27 cellular contexts compared by ENCODE assay signal in genomic region chr19:10922638-10923014, GRCh38. TPM values are rescaled to one million over a fixed set of nuclear protein-coding genes. Genes with fewer than 3 reads are reported as not detected.
DNase-seq lines count a peak whose midpoint lies in the region; ATAC-seq and TF ChIP-seq lines count a peak whose summit lies in the region.
"Had no signal": no experiment of that assay in that cellular context is flagged by ENCODE, and none has a peak within 500 bp of the region (broad histone marks: within the 10 kb centered on the region; RNA-seq: fewer than 3 reads in every experiment).

No MANE protein-coding gene starts in this region.

- peaks cover 20% of the 10 kb centered on the region for H3K36me3 ChIP-seq in H7 (replicated peaks; ENCODE audit: control insufficient read depth, insufficient read depth, low read length)
- peaks cover 0 to 47% of the 10 kb centered on the region in 2 donors for H3K36me3 ChIP-seq in gastrocnemius medialis
- H3K36me3 ChIP-seq: ovary had no signal

- no peak for TF ChIP-seq CTCF in gastrocnemius medialis (IDR thresholded peaks at IDR 0.05 in 4 of 5, conservative IDR thresholded peaks at IDR 0.05 in 1 of 5)
- TF ChIP-seq CTCF in GM10266 (IDR thresholded peaks at IDR 0.05; ENCODE audit: control insufficient read depth, insufficient read depth, low read depth, missing control alignments): no peak

- no peaks in the 10 kb centered on the region for H3K27me3 Mint-ChIP-seq in activated naive CD4-positive, alpha-beta T cell treated with anti-CD3 and anti-CD28 coated beads, Interleukin-2, amount 50 U/mL, for 24 hours
- no peaks in the 10 kb centered on the region for H3K27me3 Mint-ChIP-seq in effector memory CD8-positive, alpha-beta T cell
- H3K27me3 Mint-ChIP-seq: CD4-positive, CD25-positive, alpha-beta regulatory T cell had no signal

- intact Hi-C loops in gastrocnemius medialis (cut with DNase I; ENCODE audit: low total_unique reads): no loop called here

- in situ Hi-C loops in gastrocnemius medialis (cut with MboI; ENCODE audit: low sequenced_read_pairs in 4 of 4): loop anchor here in 1 of 4 donors (10.0 kb wide), 1 partner anchor 48 kb away; the partner anchor contains the start of gene CARM1

- H3K4me3 Mint-ChIP-seq in activated naive CD4-positive, alpha-beta T cell treated with anti-CD3 and anti-CD28 coated beads, Interleukin-2, amount 50 U/mL, for 24 hours: no peak overlapping the region
- H3K4me3 Mint-ChIP-seq in effector memory CD8-positive, alpha-beta T cell: no peak overlapping the region
- H3K4me3 Mint-ChIP-seq: natural killer cell; T-helper 2 cell treated with Interferon-gamma antibody and Interleukin-4, amounts not matched to agents 5 μg/mL and 100 μg/mL, for 36 hours had no signal

- H3K36me3 Mint-ChIP-seq in activated naive CD4-positive, alpha-beta T cell treated with anti-CD3 and anti-CD28 coated beads, Interleukin-2, amount 50 U/mL, for 24 hours: peaks cover 3% of the 10 kb centered on the region
- H3K36me3 Mint-ChIP-seq in effector memory CD8-positive, alpha-beta T cell (ENCODE audit: insufficient read depth): peaks cover 12% of the 10 kb centered on the region
- H3K36me3 Mint-ChIP-seq: natural killer cell had no signal

- DNase-seq in activated naive CD4-positive, alpha-beta T cell treated with anti-CD3 and anti-CD28 coated beads, Interleukin-2, amount 50 U/mL, for 16 hours: no peak
- DNase-seq in H7 (peak; percentile 48), gastrocnemius medialis (no peak), NCI-H1694 (lab: John Stamatoyannopoulos, UW) (no peak), GM10266 (ENCODE audit: extremely low spot score) (no peak), GM19240 (ENCODE audit: insufficient read length, low spot score) (no peak)
- DNase-seq in effector memory CD8-positive, alpha-beta T cell: no peak
- DNase-seq: activated CD4-positive, alpha-beta T cell treated with anti-CD3 and anti-CD28 coated beads for 4 hours; activated gamma-delta T cell treated with Interleukin-2 at 50 U/mL for 16 hours; body of pancreas; CD4-positive, CD25-positive, alpha-beta regulatory T cell; dorsolateral prefrontal cortex; hippocampal formation; mucosa of descending colon; natural killer cell; NCI-H1436 treated with DMSO at 0.1 percent for 48 hours; NCI-H226; NCI-H69; ovary; retina; SHP77 treated with DMSO at 0.1 percent for 48 hours; stimulated activated naive CD4-positive, alpha-beta T cell treated with Interleukin-2 at 50 U/mL for 16 hours had no signal

- no peaks in the 10 kb centered on the region for H3K9me3 ChIP-seq in gastrocnemius medialis
- H3K9me3 ChIP-seq: body of pancreas, mucosa of descending colon, ovary, thoracic aorta had no signal

- peaks cover 6% of the 10 kb centered on the region for H3K4me1 Mint-ChIP-seq in activated naive CD4-positive, alpha-beta T cell treated with anti-CD3 and anti-CD28 coated beads, Interleukin-2, amount 50 U/mL, for 24 hours
- peaks cover 6 to 9% of the 10 kb centered on the region in 2 donors for H3K4me1 Mint-ChIP-seq in effector memory CD8-positive, alpha-beta T cell (ENCODE audit: low read depth in 2 of 2)

- H3K27ac Mint-ChIP-seq in activated naive CD4-positive, alpha-beta T cell treated with anti-CD3 and anti-CD28 coated beads, Interleukin-2, amount 50 U/mL, for 24 hours: peak overlapping the region; percentile 55
- peak overlapping the region; percentile 23 to 66 for H3K27ac Mint-ChIP-seq in effector memory CD8-positive, alpha-beta T cell
- H3K27ac Mint-ChIP-seq: natural killer cell; T-helper 2 cell treated with Interferon-gamma antibody and Interleukin-4, amounts not matched to agents 5 μg/mL and 100 μg/mL, for 36 hours had no signal

- no peak for ATAC-seq in effector memory CD8-positive, alpha-beta T cell (replicated peaks)
- no peak for ATAC-seq in gastrocnemius medialis
- ATAC-seq: body of pancreas, natural killer cell had no signal

- H3K4me3 ChIP-seq in H7 (ENCODE audit: insufficient read depth, low read depth, low read length) (no peak overlapping the region), gastrocnemius medialis (no peak overlapping the region)
- H3K4me3 ChIP-seq: body of pancreas, dorsolateral prefrontal cortex, lung, mucosa of descending colon, ovary, skin epidermis, thoracic aorta had no signal

- no peaks in the 10 kb centered on the region for H3K9me3 Mint-ChIP-seq in activated naive CD4-positive, alpha-beta T cell treated with anti-CD3 and anti-CD28 coated beads, Interleukin-2, amount 50 U/mL, for 24 hours
- H3K9me3 Mint-ChIP-seq in effector memory CD8-positive, alpha-beta T cell: no peaks in the 10 kb centered on the region
- H3K9me3 Mint-ChIP-seq: CD4-positive, CD25-positive, alpha-beta regulatory T cell; natural killer cell; T-helper 2 cell treated with Interferon-gamma antibody and Interleukin-4, amounts not matched to agents 5 μg/mL and 100 μg/mL, for 36 hours had no signal

- H3K4me1 ChIP-seq in gastrocnemius medialis: peaks cover 8 to 23% of the 10 kb centered on the region in 2 donors

- H3K27me3 ChIP-seq in H7 (ENCODE audit: control insufficient read depth, insufficient read depth, low read length) (no peaks in the 10 kb centered on the region), gastrocnemius medialis (no peaks in the 10 kb centered on the region)
- H3K27me3 ChIP-seq: body of pancreas, dorsolateral prefrontal cortex, ovary had no signal

- TF ChIP-seq POLR2A in gastrocnemius medialis (IDR thresholded peaks at IDR 0.05): no peak

- H3K27ac ChIP-seq in gastrocnemius medialis: peak overlapping the region in 3 of 4 donors; percentile 49 to 84 (median 82)
- H3K27ac ChIP-seq: body of pancreas, ovary, skin epidermis, thoracic aorta had no signal

RNA-seq across cellular contexts. Expression of gene YIPF2, which starts 5.8 kb away (rescaled TPM):
- total RNA-seq in H7 (2014; rRNA removed; shearing (Covaris generic)): 81.1 and 90.3 TPM in 2 replicates
- 10 to 100 TPM; 17.8 to 30.8 (median 24.2) TPM for total RNA-seq in gastrocnemius medialis

RNA-seq across cellular contexts. Expression of gene TIMM29, which starts 6.0 kb away (rescaled TPM):
- total RNA-seq in H7 (2014; rRNA removed; shearing (Covaris generic)): 58.2 and 68.3 TPM in 2 replicates
- total RNA-seq in gastrocnemius medialis: 10 to 100 TPM; 28.7 to 54.5 (median 34.8) TPM

RNA-seq across cellular contexts. Expression of gene SMARCA4, which starts 38.2 kb away (rescaled TPM):
- total RNA-seq in H7 (2014; rRNA removed; shearing (Covaris generic)): 173 and 208 TPM in 2 replicates
- total RNA-seq in gastrocnemius medialis: 10 to 100 TPM; 24.0 to 72.6 (median 68.7) TPM

RNA-seq across cellular contexts. Expression of gene CARM1, which starts 51.3 kb away (rescaled TPM):
- total RNA-seq in H7 (2014; rRNA removed; shearing (Covaris generic)): 117 and 151 TPM in 2 replicates
- 10 to 100 TPM; 31.2 to 58.5 (median 53.0) TPM for total RNA-seq in gastrocnemius medialis
